ENCODE assay signal across 15 cellular contexts in genomic region chr18:61957801-61958516, GRCh38.
DNase-seq lines count a peak whose midpoint lies in the region; ATAC-seq and TF ChIP-seq lines count a peak whose summit lies in the region.
"Had no signal": no experiment of that assay in that cellular context is flagged by ENCODE, and none has a peak within 500 bp of the region (broad histone marks: within the 10 kb centered on the region; RNA-seq: fewer than 3 reads in every experiment).

No MANE protein-coding gene starts in this region.

- H3K27ac ChIP-seq in mammary epithelial cell (ENCODE audit: insufficient read depth, low read depth, low read length), result no peak overlapping the region
- no peak overlapping the region for H3K27ac ChIP-seq in ascending aorta
- H3K27ac ChIP-seq in foreskin keratinocyte, result no peak overlapping the region
- H3K27ac ChIP-seq in upper lobe of right lung, result no peak overlapping the region
- H3K27ac ChIP-seq in caudate nucleus (ENCODE audit: low read depth, low read length), result no peak overlapping the region
- H3K27ac ChIP-seq: esophagus squamous epithelium, spleen had no signal

- H3K36me3 ChIP-seq in mammary epithelial cell (ENCODE audit: insufficient read depth, low read length) (no peaks in the 10 kb centered on the region), ascending aorta (no peaks in the 10 kb centered on the region), upper lobe of right lung (no peaks in the 10 kb centered on the region)
- H3K36me3 ChIP-seq: esophagus squamous epithelium, spleen had no signal

- WGBS in mammary epithelial cell (ENCODE audit: low coverage, missing lambda C conversion rate), result 66% methylated on average over 13 of the region's 13 CpGs

- intact Hi-C loops in mammary epithelial cell (cut with micrococcal nuclease) (no loop called here), MCF 10A (cut with micrococcal nuclease) (no loop called here), ascending aorta (cut with DNase I) (no loop called here), upper lobe of right lung (cut with DNase I) (no loop called here)

- H3K4me1 ChIP-seq in mammary epithelial cell (ENCODE audit: insufficient read depth, low read length) (peaks cover 15% of the 10 kb centered on the region), ascending aorta (peaks cover 2 to 5% of the 10 kb centered on the region in 2 donors), foreskin keratinocyte (peaks cover 9% of the 10 kb centered on the region), upper lobe of right lung (peaks cover 4% of the 10 kb centered on the region)
- H3K4me1 ChIP-seq: spleen had no signal

- H3K79me2 ChIP-seq in mammary epithelial cell (ENCODE audit: insufficient read depth, low read length), result no peaks in the 10 kb centered on the region

- H3K4me3 ChIP-seq in mammary epithelial cell (replicated peaks in 1 of 3; ENCODE audit: insufficient read depth in 1 of 3, low read depth in 2 of 3, low read length in 3 of 3), result no peak overlapping the region
- H3K4me3 ChIP-seq in ascending aorta, result no peak overlapping the region
- no peak overlapping the region for H3K4me3 ChIP-seq in upper lobe of right lung
- H3K4me3 ChIP-seq: esophagus squamous epithelium, spleen had no signal

- no peaks in the 10 kb centered on the region for H3K36me3 Mint-ChIP-seq in MCF 10A (ENCODE audit: insufficient read depth, unreplicated experiment)
- H3K36me3 Mint-ChIP-seq: activated naive CD4-positive, alpha-beta T cell treated with anti-CD3 and anti-CD28 coated beads, Interleukin-2, amount 50 U/mL, for 72 hours had no signal

- H3K9me3 Mint-ChIP-seq in MCF 10A (ENCODE audit: unreplicated experiment), result no peaks in the 10 kb centered on the region
- H3K9me3 Mint-ChIP-seq: activated naive CD4-positive, alpha-beta T cell treated with anti-CD3 and anti-CD28 coated beads, Interleukin-2, amount 50 U/mL, for 72 hours had no signal

- H2AFZ ChIP-seq in mammary epithelial cell (ENCODE audit: low read depth, low read length), result peak overlapping the region; percentile 55

- no peaks in the 10 kb centered on the region for H4K20me1 ChIP-seq in mammary epithelial cell (ENCODE audit: insufficient read depth, low read length)

- H3K9me3 ChIP-seq in mammary epithelial cell (replicated peaks; ENCODE audit: insufficient read depth, low read length), result no peaks in the 10 kb centered on the region
- no peaks in the 10 kb centered on the region for H3K9me3 ChIP-seq in ascending aorta
- H3K9me3 ChIP-seq in upper lobe of right lung, result no peaks in the 10 kb centered on the region
- H3K9me3 ChIP-seq: esophagus squamous epithelium had no signal

- H3K9ac ChIP-seq in mammary epithelial cell (ENCODE audit: insufficient read depth, low read length), result no peak overlapping the region

- CTCF ChIA-PET in mammary epithelial cell (lab: Charles Lee; ENCODE audit: low non-redundant PET), result no interaction called here
- CTCF ChIA-PET in MCF 10A (lab: Yijun Ruan, JAX), result interaction anchor here (0.5 to 1.1 kb wide), 3 partner anchors 66 to 145 kb away, joined by 3 to 4 read pairs (median 4); no protein-coding TSS in a partner anchor

- no peak overlapping the region for H3K4me3 Mint-ChIP-seq in MCF 10A (ENCODE audit: unreplicated experiment)

- DNase-seq in mammary epithelial cell, result no peak
- no peak for DNase-seq in MCF 10A (ENCODE audit: unreplicated experiment)
- no peak for DNase-seq in ascending aorta (ENCODE audit: low spot score in 2 of 2)
- DNase-seq in foreskin keratinocyte, result no peak
- no peak for DNase-seq in upper lobe of right lung
- DNase-seq in caudate nucleus (lab: John Stamatoyannopoulos, UW), result no peak
- no peak for DNase-seq in NOMO-1 (lab: John Stamatoyannopoulos, UW; ENCODE audit: unreplicated experiment in 2 of 2)
- DNase-seq: esophagus squamous epithelium, NCI-H2171, occipital lobe, spleen, substantia nigra had no signal

- POLR2A ChIA-PET in MCF 10A (lab: Yijun Ruan, JAX), result interaction anchor here (0.6 to 1.0 kb wide), 2 partner anchors 66 to 96 kb away, joined by 3 read pairs; no protein-coding TSS in a partner anchor

- ATAC-seq in foreskin keratinocyte (peak; percentile 51), upper lobe of right lung (peak; percentile 29), HG02973 (IDR thresholded peaks at IDR 0.05; ENCODE audit: unreplicated experiment) (no peak)
- ATAC-seq: activated CD4-positive, CD25-positive, alpha-beta regulatory T cell treated with anti-CD3 and anti-CD28 coated beads, Interleukin-2, amount 50 U/mL, for 24 hours; activated naive CD4-positive, alpha-beta T cell treated with anti-CD3 and anti-CD28 coated beads, Interleukin-2, amount 50 U/mL, for 72 hours had no signal

- no peaks in the 10 kb centered on the region for H3K27me3 Mint-ChIP-seq in MCF 10A (ENCODE audit: insufficient read depth, unreplicated experiment)

- BruUV-seq in mammary epithelial cell (replicated peaks; lab: Mats Ljungman, UMichigan) (no TSS peak), MCF 10A (replicated peaks; lab: Mats Ljungman, UMichigan) (no TSS peak)

- dilution Hi-C loops in mammary epithelial cell (cut with HindIII; ENCODE audit: low sequenced_read_pairs), result no loop called here

- H3K27me3 ChIP-seq in mammary epithelial cell (ENCODE audit: insufficient read depth, low read length) (no peaks in the 10 kb centered on the region), ascending aorta (no peaks in the 10 kb centered on the region), foreskin keratinocyte (no peaks in the 10 kb centered on the region), upper lobe of right lung (no peaks in the 10 kb centered on the region)
- H3K27me3 ChIP-seq: esophagus squamous epithelium had no signal

- no peak overlapping the region for H3K4me2 ChIP-seq in mammary epithelial cell (ENCODE audit: insufficient read depth, low read depth, low read length)

- in situ Hi-C loops in mammary epithelial cell (cut with MboI; ENCODE audit: low sequenced_read_pairs in 2 of 2), result no loop called here

- peak in 1 of 2 donors; percentile 27 for TF ChIP-seq CTCF in mammary epithelial cell (conservative IDR thresholded peaks at IDR 0.05 in 1 of 2, IDR thresholded peaks at IDR 0.05 in 1 of 2; ENCODE audit: extremely low read depth in 1 of 2, insufficient read depth in 1 of 2, low read depth in 1 of 2, low read length in 2 of 2)
- no peak for TF ChIP-seq CTCF in MCF 10A (IDR thresholded peaks at IDR 0.05; ENCODE audit: unreplicated experiment)
- TF ChIP-seq CTCF in ascending aorta (IDR thresholded peaks at IDR 0.05), result peak in 2 of 3 experiments; percentile 7
- peak; percentile 35 for TF ChIP-seq CTCF in foreskin keratinocyte (conservative IDR thresholded peaks at IDR 0.05)
- TF ChIP-seq CTCF in upper lobe of right lung (IDR thresholded peaks at IDR 0.05), result no peak

- peaks cover 13% of the 10 kb centered on the region for H3K4me1 Mint-ChIP-seq in MCF 10A (ENCODE audit: insufficient read depth, unreplicated experiment)

- no peak overlapping the region for H3K27ac Mint-ChIP-seq in MCF 10A (ENCODE audit: low read depth, unreplicated experiment)
- H3K27ac Mint-ChIP-seq: activated naive CD4-positive, alpha-beta T cell treated with anti-CD3 and anti-CD28 coated beads, Interleukin-2, amount 50 U/mL, for 72 hours had no signal

Comparison
In these comparisons a context has a peak if more than half of its experiments do, and no peak if none do; other contexts are left out.
1. CTCF ChIP-seq: peak in ascending aorta (2 of 3) and foreskin keratinocyte (single experiment); none in MCF 10A (single experiment) and upper lobe of right lung (single experiment).